In genomic region chr1:62790716-62791115, GRCh38 we compare ENCODE assay signal across 19 cellular contexts. TPM values are rescaled to one million over a fixed set of nuclear protein-coding genes. Genes with fewer than 3 reads are reported as not detected.
DNase-seq lines count a peak whose midpoint lies in the region; FAIRE-seq and TF ChIP-seq lines count a peak whose summit lies in the region.
"Had no signal": no experiment of that assay in that cellular context is flagged by ENCODE, and none has a peak within 500 bp of the region (broad histone marks: within the 10 kb centered on the region; RNA-seq: fewer than 3 reads in every experiment).

No MANE protein-coding gene starts in this region.

- H3K27ac ChIP-seq in H1 (ENCODE audit: low read depth, low read length) (no peak overlapping the region), layer of hippocampus (ENCODE audit: low read depth, low read length) (peak overlapping the region; percentile 90), substantia nigra (ENCODE audit: low read depth, low read length, poor library complexity, severe bottlenecking) (peak overlapping the region; percentile 93), esophagus squamous epithelium (no peak overlapping the region)
- H3K27ac ChIP-seq: A549 had no signal

- DNase-seq in H1 (ENCODE audit: low read depth in 1 of 2, low spot score in 2 of 2) = no peak
- no peak for DNase-seq in substantia nigra (lab: John Stamatoyannopoulos, UW)
- DNase-seq in NCI-H446 (lab: John Stamatoyannopoulos, UW) = no peak
- no peak for DNase-seq in NCI-H748 treated with DMSO at 0.1 percent for 48 hours (lab: John Stamatoyannopoulos, UW)
- no peak for DNase-seq in esophagus squamous epithelium (lab: John Stamatoyannopoulos, UW)
- DNase-seq: BE2C; CD8-positive, alpha-beta T cell; COR-L47; DMS153; DMS79 treated with DMSO at 0.1 percent for 48 hours; EL had no signal

- H3K4me1 ChIP-seq in H1 (replicated peaks in 1 of 4; ENCODE audit: control insufficient read depth in 3 of 4, insufficient read depth in 4 of 4, low read length in 3 of 4) (no peaks in the 10 kb centered on the region), esophagus squamous epithelium (peaks cover 0 to 5% (median 0%) of the 10 kb centered on the region in 3 donors)
- H3K4me1 ChIP-seq: A549, BE2C had no signal

- no peak overlapping the region for H2BK120ac ChIP-seq in H1 (replicated peaks; ENCODE audit: low read depth, low read length)

- H3K9me3 ChIP-seq in H1 (ENCODE audit: insufficient read depth in 2 of 2, low read depth in 1 of 2, low read length in 1 of 2) (no peaks in the 10 kb centered on the region), esophagus squamous epithelium (no peaks in the 10 kb centered on the region)
- H3K9me3 ChIP-seq: A549, BE2C, HAP-1 had no signal

- no peak overlapping the region for H2AFZ ChIP-seq in H1 (ENCODE audit: low read length)
- H2AFZ ChIP-seq: GM23338 had no signal

- no peak overlapping the region for H4K5ac ChIP-seq in H1 (ENCODE audit: insufficient read length, low read depth, low read length)

- no peak overlapping the region for H3K23ac ChIP-seq in H1 (ENCODE audit: insufficient read length)

- H2BK15ac ChIP-seq in H1 (ENCODE audit: low read length) = no peak overlapping the region

- H4K8ac ChIP-seq in H1 (ENCODE audit: extremely low read depth, insufficient read depth, low read length) = no peak overlapping the region

- H3K56ac ChIP-seq in H1 (replicated peaks; ENCODE audit: insufficient read length, low read depth, low read length) = no peak overlapping the region

- H3K4ac ChIP-seq in H1 (replicated peaks; ENCODE audit: insufficient read length, low read depth, low read length) = no peak overlapping the region

- H3K23me2 ChIP-seq in H1 (ENCODE audit: low read depth, low read length) = no peaks in the 10 kb centered on the region; the same call in 1 of the 2 replicates

- no peak for TF ChIP-seq POLR2A in H1 (IDR thresholded peaks at IDR 0.05; ENCODE audit: control extremely low read depth in 1 of 2, low read depth in 2 of 2, low read length in 2 of 2)
- no peak for TF ChIP-seq POLR2A in esophagus squamous epithelium (IDR thresholded peaks at IDR 0.05)

- H2BK5ac ChIP-seq in H1 (ENCODE audit: low read depth, low read length) = no peak overlapping the region

- intact Hi-C loops in esophagus squamous epithelium (cut with DNase I) = no loop called here

- H3K79me1 ChIP-seq in H1 (ENCODE audit: low read depth, low read length) = no peaks in the 10 kb centered on the region

- no peak overlapping the region for H3K18ac ChIP-seq in H1 (ENCODE audit: extremely low read depth, low read length)

- CTCF ChIA-PET in H1 (lab: Charles Lee; ENCODE audit: partially characterized antibody) = no interaction called here

- no peak overlapping the region for H3K4me2 ChIP-seq in H1 (ENCODE audit: insufficient read depth in 1 of 2, low read depth in 2 of 2, low read length in 2 of 2)
- H3K4me2 ChIP-seq: A549, GM23338 had no signal

- H4K20me1 ChIP-seq in H1 (replicated peaks in 1 of 2; ENCODE audit: control insufficient read depth in 1 of 2, insufficient read depth in 2 of 2, low read length in 2 of 2) = no peaks in the 10 kb centered on the region

- no peak overlapping the region for H2BK12ac ChIP-seq in H1 (ENCODE audit: low read depth, low read length)

- peaks cover 0 to 28% of the 10 kb centered on the region in 2 experiments; a peak in 2 of 4 replicates for H3K79me2 ChIP-seq in H1 (ENCODE audit: control insufficient read depth in 1 of 2, insufficient read depth in 2 of 2, low read length in 2 of 2)

- no peaks in the 10 kb centered on the region for H3K36me3 ChIP-seq in H1 (ENCODE audit: control insufficient read depth in 2 of 4, insufficient read depth in 4 of 4, low read length in 3 of 4)
- H3K36me3 ChIP-seq in esophagus squamous epithelium = no peaks in the 10 kb centered on the region
- H3K36me3 ChIP-seq: BE2C, HAP-1 had no signal

- H4K91ac ChIP-seq in H1 (replicated peaks; ENCODE audit: insufficient read length, low read length) = no peak overlapping the region

- no peak overlapping the region for H2AK5ac ChIP-seq in H1 (ENCODE audit: low read depth, low read length)

- H2BK20ac ChIP-seq in H1 (ENCODE audit: low read length) = no peak overlapping the region

- no peak overlapping the region for H3K9ac ChIP-seq in H1 (replicated peaks in 1 of 4; ENCODE audit: extremely low read depth in 1 of 4, low read depth in 3 of 4, low read length in 3 of 4)

- H3K4me3 ChIP-seq in H1 (ENCODE audit: extremely low read depth in 1 of 4, insufficient read depth in 2 of 4, low read depth in 3 of 4, low read length in 4 of 4) (no peak overlapping the region), esophagus squamous epithelium (no peak overlapping the region)
- H3K4me3 ChIP-seq: A549, GM23338, HAP-1 had no signal

- peak; percentile 57 for FAIRE-seq in H1 (lab: Jason Lieb, UNC)
- FAIRE-seq: A549, D721Med, GM12891, HepG2, HTR-8/SVneo had no signal

- H3K14ac ChIP-seq in H1 (ENCODE audit: insufficient read length) = no peak overlapping the region

- TF ChIP-seq RAD21 in H1 (IDR thresholded peaks at IDR 0.05 in 1 of 2, conservative IDR thresholded peaks at IDR 0.05 in 1 of 2; ENCODE audit: low read depth in 2 of 2, low read length in 2 of 2) = no peak

- H3K27me3 ChIP-seq in H1 (replicated peaks in 1 of 4; ENCODE audit: control insufficient read depth in 3 of 4, extremely low read depth in 1 of 4, insufficient read depth in 3 of 4, low read length in 3 of 4) = no peaks in the 10 kb centered on the region
- no peaks in the 10 kb centered on the region for H3K27me3 ChIP-seq in layer of hippocampus (ENCODE audit: control insufficient read depth, insufficient read depth, low read length)
- H3K27me3 ChIP-seq in esophagus squamous epithelium = no peaks in the 10 kb centered on the region
- H3K27me3 ChIP-seq: BE2C had no signal

- no peak for TF ChIP-seq EP300 in H1 (IDR thresholded peaks at IDR 0.05; ENCODE audit: borderline replicate concordance in 1 of 2, low read depth in 2 of 2, low read length in 2 of 2)

- POLR2A ChIA-PET in H1 (lab: Charles Lee; ENCODE audit: partially characterized antibody) = no interaction called here

- TF ChIP-seq CTCF in H1 (IDR thresholded peaks at IDR 0.05; ENCODE audit: control extremely low read depth in 1 of 3, insufficient read depth in 1 of 3, low read depth in 1 of 3, low read length in 3 of 3) (no peak), esophagus squamous epithelium (IDR thresholded peaks at IDR 0.05) (no peak)

TF ChIP-seq in H1, 55 proteins besides CTCF, POLR2A, EP300 and RAD21:
- no peak for TF ChIP-seq HDAC6 (IDR thresholded peaks at IDR 0.05; ENCODE audit: low read depth, low read length)
- TF ChIP-seq PHF8 (conservative IDR thresholded peaks at IDR 0.05; ENCODE audit: low read depth, low read length) = no peak
- no peak for TF ChIP-seq SP1 (IDR thresholded peaks at IDR 0.05; ENCODE audit: low read depth, low read length)
- no peak for TF ChIP-seq KDM1A (IDR thresholded peaks at IDR 0.05; ENCODE audit: borderline replicate concordance, low read length)
- no peak for TF ChIP-seq GABPA (IDR thresholded peaks at IDR 0.05; ENCODE audit: borderline replicate concordance, insufficient read depth, low read length)
- TF ChIP-seq BACH1 (IDR thresholded peaks at IDR 0.05; ENCODE audit: low read length) = no peak
- no peak for TF ChIP-seq SIX5 (IDR thresholded peaks at IDR 0.05; ENCODE audit: low read depth, low read length)
- TF ChIP-seq NRF1 (IDR thresholded peaks at IDR 0.05; ENCODE audit: low read depth, low read length) = no peak
- TF ChIP-seq SP4 (IDR thresholded peaks at IDR 0.05; ENCODE audit: low read length) = no peak
- TF ChIP-seq CTBP2 (IDR thresholded peaks at IDR 0.05; ENCODE audit: borderline replicate concordance, insufficient read depth, insufficient read length, low read length) = no peak
TF ChIP-seq in H1: peak in this region for 0.

RNA-seq across cellular contexts. Expression of gene ATG4C, which starts 6.8 kb away (rescaled TPM):
- total RNA-seq in H1 (2021; fragmentation: NEBNext Ultra II Directional; extraction: Animal tissue kit (Norgen Biotek cat#: 25700)) = 18.4 and 22.2 TPM in 2 replicates
- 2.5 and 5.1 TPM in 2 replicates for polyA plus RNA-seq in H1 (2011; rRNA removed)
- polyA plus RNA-seq in H1 (2011; cell fraction: cytosol; rRNA removed) = 8.1 TPM
- 2.1 TPM for polyA plus RNA-seq in H1 (2011; cell fraction: nucleus; rRNA removed)
- polyA plus RNA-seq in H1 (2012, experiment 1 of 2) = 8.9 to 18.0 TPM (median 11.6 TPM) in 4 replicates
- 1.9 TPM for polyA plus RNA-seq in H1 (2012, experiment 2 of 2)
- 11.1 TPM for polyA plus RNA-seq in H1 (2013, experiment 1 of 2)
- 11.2 TPM for polyA plus RNA-seq in H1 (2013, experiment 2 of 2)
- polyA minus RNA-seq in H1 (2011; rRNA and poly(A)+ RNA removed) = 9.2 and 11.4 TPM in 2 replicates
- 8.5 TPM for polyA minus RNA-seq in H1 (2011; cell fraction: cytosol; rRNA and poly(A)+ RNA removed)
- polyA minus RNA-seq in H1 (2011; cell fraction: nucleus; rRNA and poly(A)+ RNA removed) = 17.4 TPM
- 1 to 10 TPM in 3 of 4 donors, under 1 TPM in 1; 0.95 to 7.5 (median 5.7) TPM for total RNA-seq in esophagus squamous epithelium

Comparison
In these comparisons a context has a peak if more than half of its experiments do, and no peak if none do; other contexts are left out.
1. H3K27ac ChIP-seq: peak in layer of hippocampus (single experiment) and substantia nigra (single experiment); none in H1 (single experiment) and esophagus squamous epithelium (0 of 4).